Comparison of ENCODE assay signal across 20 cellular contexts in genomic region chr12:49795654-49796105, GRCh38. TPM values are rescaled to one million over a fixed set of nuclear protein-coding genes. Genes with fewer than 3 reads are reported as not detected.
A peak's percentile ranks its signal among the peaks of the same experiment; 100 is the strongest.
DNase-seq lines count a peak whose midpoint lies in the region; ATAC-seq and TF ChIP-seq lines count a peak whose summit lies in the region.
"Had no signal": no experiment of that assay in that cellular context is flagged by ENCODE, and none has a peak within 500 bp of the region (broad histone marks: within the 10 kb centered on the region; RNA-seq: fewer than 3 reads in every experiment).

No MANE protein-coding gene starts in this region.

- in situ Hi-C loops in GM13976 (cut with MboI; ENCODE audit: low sequenced_read_pairs, unreplicated experiment) = no loop called here

- H3K4me3 Mint-ChIP-seq in endothelial cell (ENCODE audit: unreplicated experiment) = peak overlapping the region; percentile 25
- H3K4me3 Mint-ChIP-seq: CD14-positive monocyte; CD4-positive, alpha-beta T cell; CD8-positive, alpha-beta memory T cell had no signal

- TF ChIP-seq CTCF in GM13976 (IDR thresholded peaks at IDR 0.05; ENCODE audit: borderline replicate concordance, control extremely low read depth, extremely low read depth, insufficient read depth, missing control alignments) (no peak), endothelial cell (IDR thresholded peaks at IDR 0.05; ENCODE audit: unreplicated experiment) (no peak)

- DNase-seq in D341Med (ENCODE audit: low spot score) (peak; percentile 25), GM13976 (ENCODE audit: low spot score) (peak; percentile 28), endothelial cell (ENCODE audit: low spot score) (no peak), posterior vena cava (ENCODE audit: low spot score) (peak; percentile 66), mesenteric fat pad (ENCODE audit: low spot score) (no peak)
- DNase-seq in stimulated activated CD4-positive, alpha-beta T cell treated with anti-CD3 and anti-CD28 coated beads, Interleukin-4, amount 100 ng/mL, for 4 hours = no peak
- DNase-seq: 8988T; ACHN; AML-193; BE2C; CD4-positive, alpha-beta T cell; CD8-positive, alpha-beta memory T cell; DMS53; DMS79 treated with DMSO at 0.1 percent for 48 hours; GF-D8; GOT3; HCEC 1CT had no signal

- no peaks in the 10 kb centered on the region for H3K9me3 Mint-ChIP-seq in endothelial cell (ENCODE audit: unreplicated experiment)
- H3K9me3 Mint-ChIP-seq: CD14-positive monocyte; CD4-positive, alpha-beta T cell; CD8-positive, alpha-beta memory T cell had no signal

- no peak for ATAC-seq in GM18870 (IDR thresholded peaks at IDR 0.05; ENCODE audit: unreplicated experiment)
- ATAC-seq: A549 had no signal

- H3K4me1 Mint-ChIP-seq in endothelial cell (ENCODE audit: unreplicated experiment) = peaks cover 9% of the 10 kb centered on the region
- H3K4me1 Mint-ChIP-seq: CD8-positive, alpha-beta memory T cell had no signal

- no peak overlapping the region for H3K27ac Mint-ChIP-seq in endothelial cell (ENCODE audit: unreplicated experiment)
- H3K27ac Mint-ChIP-seq: CD4-positive, alpha-beta T cell had no signal

- H3K36me3 Mint-ChIP-seq in endothelial cell (ENCODE audit: low read depth, unreplicated experiment) = peaks cover 27% of the 10 kb centered on the region

- H3K27me3 Mint-ChIP-seq in endothelial cell (ENCODE audit: unreplicated experiment) = peaks cover 12% of the 10 kb centered on the region
- H3K27me3 Mint-ChIP-seq: CD4-positive, alpha-beta T cell; CD8-positive, alpha-beta memory T cell had no signal

- intact Hi-C loops in posterior vena cava (cut with DNase I) = no loop called here

RNA-seq across cellular contexts. Expression of gene NCKAP5L, which starts 32.5 kb away (rescaled TPM):
- total RNA-seq in endothelial cell (ENCODE audit: unreplicated experiment) (70.9 TPM), posterior vena cava (10 to 100 TPM; 16.2 to 22.4 TPM), mesenteric fat pad (44.3 TPM)

RNA-seq across cellular contexts. Expression of gene BCDIN3D, which starts 47.2 kb away (rescaled TPM):
- total RNA-seq in endothelial cell (ENCODE audit: unreplicated experiment) = 2.6 TPM
- 1 to 10 TPM; 2.5 to 4.0 TPM for total RNA-seq in posterior vena cava
- total RNA-seq in mesenteric fat pad = 3.0 TPM

RNA-seq across cellular contexts. Expression of gene TMBIM6, which starts 54.3 kb away (rescaled TPM):
- total RNA-seq in endothelial cell (ENCODE audit: unreplicated experiment) = 571 TPM
- 100 to 1,000 TPM; 285 to 313 TPM for total RNA-seq in posterior vena cava
- 477 TPM for total RNA-seq in mesenteric fat pad

Comparison
In these comparisons a context has a peak if more than half of its experiments do, and no peak if none do; other contexts are left out.
1. DNase-seq: peak in D341Med (single experiment), GM13976 (single experiment) and posterior vena cava (single experiment); none in endothelial cell (single experiment), stimulated activated CD4-positive, alpha-beta T cell treated with anti-CD3 and anti-CD28 coated beads, Interleukin-4, amount 100 ng/mL, for 4 hours (0 of 2) and mesenteric fat pad (single experiment).